Comparison of ENCODE assay signal across 11 cellular contexts in the genomic region with DNA sequence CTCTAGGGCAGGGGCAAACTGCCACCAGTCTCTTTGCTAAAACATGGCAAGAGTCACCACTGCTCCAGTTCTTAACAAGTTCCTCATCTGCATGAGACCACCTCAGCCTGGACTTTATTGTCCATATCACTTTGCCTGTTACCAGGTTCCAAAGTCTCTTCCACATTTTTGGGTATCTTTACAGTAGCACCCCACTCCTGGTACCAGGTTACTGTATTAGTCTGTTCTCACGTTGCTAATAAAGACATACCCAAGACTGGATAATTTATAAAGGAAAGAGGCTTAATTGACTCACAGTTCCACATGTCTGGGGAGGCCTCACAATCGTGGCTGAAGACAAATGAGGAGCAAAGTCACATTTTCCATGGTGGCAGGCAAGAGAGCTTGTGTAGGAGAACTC. TPM values are rescaled to one million over a fixed set of nuclear protein-coding genes. Genes with fewer than 3 reads are reported as not detected.
"Had no signal": no experiment of that assay in that cellular context is flagged by ENCODE, and none has a peak within 500 bp of the region (broad histone marks: within the 10 kb centered on the region; RNA-seq: fewer than 3 reads in every experiment).

No MANE protein-coding gene starts in this region.

- H3K27ac ChIP-seq: GM23248, HL-60, KMS-11 had no signal

- H3K36me3 ChIP-seq: HAP-1 had no signal

- DNase-seq: GM23248, GOT3, H7, HFFc6, IMR-90, KBM-7 had no signal

- H3K9ac ChIP-seq: GM23248, KMS-11 had no signal

- H3K4me3 ChIP-seq: GM23248, HAP-1 had no signal

- H2AFZ ChIP-seq: GM23248 had no signal

- H3K9me3 ChIP-seq: HAP-1 had no signal

- H3K4me2 ChIP-seq: KMS-11 had no signal

RNA-seq across cellular contexts. Expression of a gene that starts 5.5 kb away (rescaled TPM):
- total RNA-seq: H4, HT1080 had no signal
